8 cellular contexts compared by ENCODE assay signal in genomic region chr7:139231513-139232376, GRCh38. TPM values are rescaled to one million over a fixed set of nuclear protein-coding genes. Genes with fewer than 3 reads are reported as not detected.
DNase-seq lines count a peak whose midpoint lies in the region; ATAC-seq, FAIRE-seq and TF ChIP-seq lines count a peak whose summit lies in the region.

No MANE protein-coding gene starts in this region.

- H3K4me3 Mint-ChIP-seq in activated T-helper 2 cell treated with anti-CD3 and anti-CD28 coated beads, Interferon-gamma antibody, Interleukin-2, Interleukin-4, amounts not matched to agents 10 μg/mL and 5 μg/mL and 100 μg/mL, durations not matched to agents 14 hours and 24 hours and 36 hours (ENCODE audit: low read depth), result peak overlapping the region; percentile 100

- FAIRE-seq in GM12892 (lab: Jason Lieb, UNC), result no peak

- H3K4me1 Mint-ChIP-seq in activated T-helper 2 cell treated with anti-CD3 and anti-CD28 coated beads, Interferon-gamma antibody, Interleukin-2, Interleukin-4, amounts not matched to agents 10 μg/mL and 5 μg/mL and 100 μg/mL, durations not matched to agents 14 hours and 24 hours and 36 hours (ENCODE audit: low read depth), result peaks cover 24% of the 10 kb centered on the region

- no peak overlapping the region for H3K27ac Mint-ChIP-seq in activated T-helper 2 cell treated with anti-CD3 and anti-CD28 coated beads, Interferon-gamma antibody, Interleukin-2, Interleukin-4, amounts not matched to agents 10 μg/mL and 5 μg/mL and 100 μg/mL, durations not matched to agents 14 hours and 24 hours and 36 hours

- H3K36me3 Mint-ChIP-seq in activated T-helper 2 cell treated with anti-CD3 and anti-CD28 coated beads, Interferon-gamma antibody, Interleukin-2, Interleukin-4, amounts not matched to agents 10 μg/mL and 5 μg/mL and 100 μg/mL, durations not matched to agents 14 hours and 24 hours and 36 hours (ENCODE audit: low read depth), result peaks cover 10% of the 10 kb centered on the region

- intact Hi-C loops in activated T-helper 2 cell treated with anti-CD3 and anti-CD28 coated beads, Interferon-gamma antibody, Interleukin-2, Interleukin-4, amounts not matched to agents 10 μg/mL and 5 μg/mL and 100 μg/mL, durations not matched to agents 14 hours and 24 hours and 36 hours (cut with micrococcal nuclease), result loop anchor here (1.0 to 5.0 kb wide), 8 partner anchors 98 to 451 kb away; partner anchors contain the start of genes KIAA1549, LUC7L2 and ZC3HAV1

- no peak for TF ChIP-seq CTCF in 22Rv1 (IDR thresholded peaks at IDR 0.05)
- no peak for TF ChIP-seq CTCF in foreskin fibroblast (IDR thresholded peaks at IDR 0.05; ENCODE audit: low read depth, low read length)

- DNase-seq in GM12892 (ENCODE audit: insufficient read length) (peak; percentile 43), NCI-H526 treated with DMSO at 0.1 percent for 48 hours (lab: John Stamatoyannopoulos, UW) (peak; percentile 54), foreskin fibroblast (peak; percentile 29 to 60), nucleus accumbens (lab: John Stamatoyannopoulos, UW) (peak in 38 of 56 donors; percentile 4 to 53 (median 29)), epidermal melanocyte (ENCODE audit: insufficient read length, low spot score) (no peak)
- peak; percentile 16 for DNase-seq in activated T-helper 2 cell treated with anti-CD3 and anti-CD28 coated beads, Interferon-gamma antibody, Interleukin-2, Interleukin-4, amounts not matched to agents 10 μg/mL and 5 μg/mL and 100 μg/mL, durations not matched to agents 14 hours and 24 hours and 36 hours (ENCODE audit: low spot score)

- TF ChIP-seq POLR2A in GM12892 (IDR thresholded peaks at IDR 0.05; ENCODE audit: low read depth, low read length), result no peak

- peak overlapping the region; percentile 61 for H3K27ac ChIP-seq in 22Rv1

- H3K27me3 Mint-ChIP-seq in activated T-helper 2 cell treated with anti-CD3 and anti-CD28 coated beads, Interferon-gamma antibody, Interleukin-2, Interleukin-4, amounts not matched to agents 10 μg/mL and 5 μg/mL and 100 μg/mL, durations not matched to agents 14 hours and 24 hours and 36 hours (ENCODE audit: low read depth), result peaks cover 17% of the 10 kb centered on the region

- no peaks in the 10 kb centered on the region for H3K9me3 Mint-ChIP-seq in activated T-helper 2 cell treated with anti-CD3 and anti-CD28 coated beads, Interferon-gamma antibody, Interleukin-2, Interleukin-4, amounts not matched to agents 10 μg/mL and 5 μg/mL and 100 μg/mL, durations not matched to agents 14 hours and 24 hours and 36 hours

- peak overlapping the region; percentile 81 to 90 for H3K4me3 ChIP-seq in foreskin fibroblast (ENCODE audit: low read depth in 1 of 2, low read length in 2 of 2)

- ATAC-seq in HG02798 (IDR thresholded peaks at IDR 0.05; ENCODE audit: poor library complexity, unreplicated experiment), result peak; percentile 32

RNA-seq across cellular contexts. Expression of gene UBN2, which starts 0.7 kb away (rescaled TPM):
- polyA plus RNA-seq in GM12892 (2012; ENCODE audit: missing spikeins), result 4.3 TPM
- total RNA-seq in activated T-helper 2 cell treated with anti-CD3 and anti-CD28 coated beads, Interferon-gamma antibody, Interleukin-2, Interleukin-4, amounts not matched to agents 10 μg/mL and 5 μg/mL and 100 μg/mL, durations not matched to agents 14 hours and 24 hours and 36 hours, result 13.6 and 14.1 TPM in 2 replicates
